Comparison of ENCODE assay signal across 19 cellular contexts in the genomic region with DNA sequence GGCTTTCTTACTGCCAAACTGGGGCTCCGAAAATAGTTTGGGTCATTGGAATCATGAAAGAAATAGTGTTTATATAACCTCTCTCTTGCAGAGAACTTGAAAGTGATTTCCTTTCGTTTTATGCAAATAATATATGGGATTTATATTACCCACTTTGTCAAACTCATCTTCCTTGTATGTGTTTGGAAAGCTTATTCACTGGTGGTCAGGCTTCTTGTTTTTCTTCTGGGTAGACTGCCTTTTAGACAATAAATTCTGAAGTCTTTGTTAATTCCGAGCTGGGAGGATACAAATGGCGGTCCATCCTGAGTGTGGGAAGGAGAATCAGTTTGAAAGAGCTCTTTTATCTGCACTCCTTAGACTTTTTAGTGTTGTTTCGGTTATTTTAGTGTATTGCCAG.
DNase-seq lines count a peak whose midpoint lies in the region; ATAC-seq, FAIRE-seq and TF ChIP-seq lines count a peak whose summit lies in the region.
"Had no signal": no experiment of that assay in that cellular context is flagged by ENCODE, and none has a peak within 500 bp of the region (broad histone marks: within the 10 kb centered on the region; RNA-seq: fewer than 3 reads in every experiment).

No MANE protein-coding gene starts in this region.

- H3K27me3 ChIP-seq in DND-41 (ENCODE audit: insufficient read depth, low read length, poor library complexity) (no peaks in the 10 kb centered on the region), keratinocyte (ENCODE audit: control insufficient read depth, extremely low read depth, insufficient read depth, low read length) (no peaks in the 10 kb centered on the region), esophagus squamous epithelium (no peaks in the 10 kb centered on the region)
- H3K27me3 ChIP-seq: stomach had no signal

- peaks cover 100% of the 10 kb centered on the region for H3K79me2 ChIP-seq in DND-41 (ENCODE audit: insufficient read depth, low read length)
- no peaks in the 10 kb centered on the region for H3K79me2 ChIP-seq in keratinocyte (ENCODE audit: control insufficient read depth, insufficient read depth, low read length)

- H3K27ac ChIP-seq in DND-41 (ENCODE audit: low read length) (peak overlapping the region; percentile 91), keratinocyte (ENCODE audit: control insufficient read depth, insufficient read depth, low read length) (no peak overlapping the region), esophagus squamous epithelium (no peak overlapping the region)
- H3K27ac ChIP-seq: stomach had no signal

- intact Hi-C loops in esophagus squamous epithelium (cut with DNase I) = no loop called here

- no peak for FAIRE-seq in keratinocyte (lab: Jason Lieb, UNC)
- FAIRE-seq: bronchial epithelial cell, GM12892 had no signal

- H3K36me3 Mint-ChIP-seq in T-helper 17 cell (ENCODE audit: low read depth) (no peaks in the 10 kb centered on the region), progenitor cell of endocrine pancreas (ENCODE audit: insufficient read depth) (peaks cover 3% of the 10 kb centered on the region), endothelial cell (ENCODE audit: low read depth, unreplicated experiment) (peaks cover 3% of the 10 kb centered on the region)
- H3K36me3 Mint-ChIP-seq in T-helper 2 cell treated with Interferon-gamma antibody and Interleukin-4, amounts not matched to agents 5 μg/mL and 100 μg/mL, for 36 hours (ENCODE audit: low read depth) = no peaks in the 10 kb centered on the region

- H3K9me3 ChIP-seq in DND-41 (ENCODE audit: insufficient read depth, low read length, severe bottlenecking) = no peaks in the 10 kb centered on the region
- no peaks in the 10 kb centered on the region for H3K9me3 ChIP-seq in T-helper 17 cell (ENCODE audit: control insufficient read depth, low read length, poor library complexity, severe bottlenecking)
- H3K9me3 ChIP-seq in keratinocyte (ENCODE audit: control insufficient read depth, low read depth, low read length) = no peaks in the 10 kb centered on the region
- no peaks in the 10 kb centered on the region for H3K9me3 ChIP-seq in esophagus squamous epithelium
- H3K9me3 ChIP-seq: stomach had no signal

- H3K4me1 ChIP-seq in DND-41 (ENCODE audit: insufficient read depth, low read length) (peaks cover 100% of the 10 kb centered on the region), keratinocyte (ENCODE audit: control insufficient read depth, extremely low read depth, insufficient read depth, low read length) (peaks cover 15% of the 10 kb centered on the region), esophagus squamous epithelium (peaks cover 8 to 56% (median 13%) of the 10 kb centered on the region in 3 donors)

- peak overlapping the region; percentile 39 for H3K9ac ChIP-seq in DND-41 (ENCODE audit: low read depth, low read length)
- no peak overlapping the region for H3K9ac ChIP-seq in keratinocyte (ENCODE audit: control insufficient read depth, extremely low read depth, insufficient read depth, low read length)

- ATAC-seq in DND-41 (ENCODE audit: insufficient read depth, low read depth) (no peak), T-helper 17 cell (no peak), HG03280 (IDR thresholded peaks at IDR 0.05; ENCODE audit: unreplicated experiment) (no peak)

- no peaks in the 10 kb centered on the region for H3K9me1 ChIP-seq in keratinocyte (ENCODE audit: control insufficient read depth, extremely low read depth, insufficient read depth, low read length)

- no peak for TF ChIP-seq CTCF in DND-41 (IDR thresholded peaks at IDR 0.05; ENCODE audit: borderline replicate concordance, extremely low read depth, low read length, poor library complexity, severe bottlenecking)
- no peak for TF ChIP-seq CTCF in keratinocyte (optimal IDR thresholded peaks at IDR 0.05 in 1 of 3, IDR thresholded peaks at IDR 0.05 in 1 of 3, conservative IDR thresholded peaks at IDR 0.05 in 1 of 3; ENCODE audit: extremely low read depth in 1 of 3, insufficient read depth in 2 of 3, low read length in 3 of 3)
- TF ChIP-seq CTCF in progenitor cell of endocrine pancreas (IDR thresholded peaks at IDR 0.05; ENCODE audit: unreplicated experiment) = no peak
- no peak for TF ChIP-seq CTCF in esophagus squamous epithelium (IDR thresholded peaks at IDR 0.05)
- no peak for TF ChIP-seq CTCF in endothelial cell (IDR thresholded peaks at IDR 0.05; ENCODE audit: unreplicated experiment)

- no peak overlapping the region for H2AFZ ChIP-seq in DND-41 (ENCODE audit: low read depth, low read length)
- H2AFZ ChIP-seq in keratinocyte (ENCODE audit: control insufficient read depth, low read length) = no peak overlapping the region

- H3K9me3 Mint-ChIP-seq in progenitor cell of endocrine pancreas (ENCODE audit: low read depth) (no peaks in the 10 kb centered on the region), endothelial cell (ENCODE audit: unreplicated experiment) (no peaks in the 10 kb centered on the region)
- no peaks in the 10 kb centered on the region for H3K9me3 Mint-ChIP-seq in T-helper 2 cell treated with Interferon-gamma antibody and Interleukin-4, amounts not matched to agents 5 μg/mL and 100 μg/mL, for 36 hours
- H3K9me3 Mint-ChIP-seq: activated CD4-positive, alpha-beta memory T cell treated with anti-CD3 and anti-CD28 coated beads, Interleukin-2, amount 10 ng/mL, durations not matched to agents 7 days and 5 days; activated naive CD8-positive, alpha-beta T cell treated with anti-CD3 and anti-CD28 coated beads, Interleukin-2, amount 10 ng/mL, durations not matched to agents 7 days and 5 days; H9 had no signal

- H4K20me1 ChIP-seq in DND-41 (ENCODE audit: insufficient read depth, low read length) = no peaks in the 10 kb centered on the region
- no peaks in the 10 kb centered on the region for H4K20me1 ChIP-seq in keratinocyte (ENCODE audit: control insufficient read depth, extremely low read depth, insufficient read depth, low read length)

- H3K4me3 Mint-ChIP-seq in T-helper 17 cell (no peak overlapping the region), progenitor cell of endocrine pancreas (ENCODE audit: low read depth) (no peak overlapping the region), endothelial cell (ENCODE audit: unreplicated experiment) (no peak overlapping the region)
- H3K4me3 Mint-ChIP-seq in T-helper 2 cell treated with Interferon-gamma antibody and Interleukin-4, amounts not matched to agents 5 μg/mL and 100 μg/mL, for 36 hours = no peak overlapping the region
- H3K4me3 Mint-ChIP-seq: activated CD4-positive, alpha-beta memory T cell treated with anti-CD3 and anti-CD28 coated beads, Interleukin-2, amount 10 ng/mL, durations not matched to agents 7 days and 5 days; activated naive CD8-positive, alpha-beta T cell treated with anti-CD3 and anti-CD28 coated beads, Interleukin-2, amount 10 ng/mL, durations not matched to agents 7 days and 5 days; H9 had no signal

- peaks cover 49% of the 10 kb centered on the region for H3K4me1 Mint-ChIP-seq in T-helper 17 cell
- H3K4me1 Mint-ChIP-seq in progenitor cell of endocrine pancreas (ENCODE audit: low read depth) = peaks cover 7% of the 10 kb centered on the region
- peaks cover 22% of the 10 kb centered on the region for H3K4me1 Mint-ChIP-seq in T-helper 2 cell treated with Interferon-gamma antibody and Interleukin-4, amounts not matched to agents 5 μg/mL and 100 μg/mL, for 36 hours (ENCODE audit: low read depth)
- peaks cover 23% of the 10 kb centered on the region for H3K4me1 Mint-ChIP-seq in endothelial cell (ENCODE audit: unreplicated experiment)

- H3K4me2 ChIP-seq in DND-41 (ENCODE audit: insufficient read depth, low read length) = peak overlapping the region; percentile 53
- H3K4me2 ChIP-seq in keratinocyte (ENCODE audit: control insufficient read depth, extremely low read depth, insufficient read depth, low read depth, low read length) = peak overlapping the region; percentile 15

- dilution Hi-C loops in keratinocyte (cut with MboI; ENCODE audit: extremely low pct_ligation_motif_present, low sequenced_read_pairs) = no loop called here

- H3K27ac Mint-ChIP-seq in T-helper 17 cell (peak overlapping the region; percentile 57), progenitor cell of endocrine pancreas (peak overlapping the region; percentile 34), endothelial cell (ENCODE audit: unreplicated experiment) (no peak overlapping the region)
- no peak overlapping the region for H3K27ac Mint-ChIP-seq in T-helper 2 cell treated with Interferon-gamma antibody and Interleukin-4, amounts not matched to agents 5 μg/mL and 100 μg/mL, for 36 hours
- H3K27ac Mint-ChIP-seq: activated CD4-positive, alpha-beta memory T cell treated with anti-CD3 and anti-CD28 coated beads, Interleukin-2, amount 10 ng/mL, durations not matched to agents 7 days and 5 days; activated naive CD8-positive, alpha-beta T cell treated with anti-CD3 and anti-CD28 coated beads, Interleukin-2, amount 10 ng/mL, durations not matched to agents 7 days and 5 days had no signal

- WGBS in esophagus squamous epithelium, 2 donors = 43 to 58% methylated on average over 5 of the region's 5 CpGs

- H3K27me3 Mint-ChIP-seq in T-helper 17 cell = no peaks in the 10 kb centered on the region
- no peaks in the 10 kb centered on the region for H3K27me3 Mint-ChIP-seq in progenitor cell of endocrine pancreas
- H3K27me3 Mint-ChIP-seq in T-helper 2 cell treated with Interferon-gamma antibody and Interleukin-4, amounts not matched to agents 5 μg/mL and 100 μg/mL, for 36 hours (ENCODE audit: low read depth) = no peaks in the 10 kb centered on the region
- H3K27me3 Mint-ChIP-seq in endothelial cell (ENCODE audit: unreplicated experiment) = peaks cover 11% of the 10 kb centered on the region
- H3K27me3 Mint-ChIP-seq: activated CD4-positive, alpha-beta memory T cell treated with anti-CD3 and anti-CD28 coated beads, Interleukin-2, amount 10 ng/mL, durations not matched to agents 7 days and 5 days; activated naive CD8-positive, alpha-beta T cell treated with anti-CD3 and anti-CD28 coated beads, Interleukin-2, amount 10 ng/mL, durations not matched to agents 7 days and 5 days had no signal

- H3K36me3 ChIP-seq in DND-41 (ENCODE audit: insufficient read depth, low read length) (peaks cover 73% of the 10 kb centered on the region), keratinocyte (ENCODE audit: control insufficient read depth in 2 of 2, extremely low read depth in 1 of 2, insufficient read depth in 2 of 2, low read length in 2 of 2) (no peaks in the 10 kb centered on the region), esophagus squamous epithelium (no peaks in the 10 kb centered on the region)
- H3K36me3 ChIP-seq: stomach had no signal

- DNase-seq in DND-41 (no peak), T-helper 17 cell (no peak), keratinocyte (ENCODE audit: low read depth, low spot score) (no peak), progenitor cell of endocrine pancreas (ENCODE audit: low spot score, unreplicated experiment) (no peak), esophagus squamous epithelium (lab: John Stamatoyannopoulos, UW) (no peak), endothelial cell (ENCODE audit: low spot score) (no peak)
- no peak for DNase-seq in T-helper 2 cell treated with Interferon-gamma antibody and Interleukin-4, amounts not matched to agents 5 μg/mL and 100 μg/mL, for 36 hours (ENCODE audit: low spot score)
- DNase-seq: activated CD4-positive, alpha-beta memory T cell treated with anti-CD3 and anti-CD28 coated beads, Interleukin-2, amount 10 ng/mL, durations not matched to agents 7 days and 5 days; activated naive CD8-positive, alpha-beta T cell treated with anti-CD3 and anti-CD28 coated beads, Interleukin-2, amount 10 ng/mL, durations not matched to agents 7 days and 5 days; activated T-cell treated with anti-CD3 and anti-CD28 coated beads, Interleukin-2, amount 50 U/mL, for 1 hour; GF-D8; H9; NCI-H2029 treated with DMSO at 0.1 percent for 48 hours; NCI-H510A; stomach; SW 1271 had no signal

- no peak overlapping the region for H3K4me3 ChIP-seq in DND-41 (ENCODE audit: low read depth in 1 of 2, low read length in 2 of 2)
- no peak overlapping the region for H3K4me3 ChIP-seq in keratinocyte (ENCODE audit: control insufficient read depth in 2 of 3, extremely low read depth in 1 of 3, insufficient read depth in 2 of 3, low read depth in 1 of 3, low read length in 3 of 3)
- no peak overlapping the region for H3K4me3 ChIP-seq in esophagus squamous epithelium
- H3K4me3 ChIP-seq: stomach had no signal

- TF ChIP-seq POLR2A in esophagus squamous epithelium (IDR thresholded peaks at IDR 0.05) = no peak

Comparison
In these comparisons a context has a peak if more than half of its experiments do, and no peak if none do; other contexts are left out.
1. H3K27ac Mint-ChIP-seq: peak in T-helper 17 cell (single experiment) and progenitor cell of endocrine pancreas (single experiment); none in T-helper 2 cell treated with Interferon-gamma antibody and Interleukin-4, amounts not matched to agents 5 μg/mL and 100 μg/mL, for 36 hours (single experiment) and endothelial cell (single experiment).